ENCODE assay signal across 9 cellular contexts in genomic region chr5:96177303-96177869, GRCh38.
DNase-seq lines count a peak whose midpoint lies in the region; ATAC-seq, FAIRE-seq and TF ChIP-seq lines count a peak whose summit lies in the region.
"Had no signal": no experiment of that assay in that cellular context is flagged by ENCODE, and none has a peak within 500 bp of the region (broad histone marks: within the 10 kb centered on the region; RNA-seq: fewer than 3 reads in every experiment).

No MANE protein-coding gene starts in this region.

- ATAC-seq in GM21529 (IDR thresholded peaks at IDR 0.05; ENCODE audit: unreplicated experiment): peak; percentile 83

- no peaks in the 10 kb centered on the region for H3K27me3 ChIP-seq in keratinocyte (ENCODE audit: control insufficient read depth, extremely low read depth, insufficient read depth, low read length)
- H3K27me3 ChIP-seq in testis: no peaks in the 10 kb centered on the region
- H3K27me3 ChIP-seq in H7 (ENCODE audit: control insufficient read depth, insufficient read depth, low read length): no peaks in the 10 kb centered on the region
- H3K27me3 ChIP-seq: adrenal gland had no signal

- peak; percentile 100 for FAIRE-seq in keratinocyte (lab: Jason Lieb, UNC)
- FAIRE-seq in GM19239 (lab: Jason Lieb, UNC): no peak

- no peak for TF ChIP-seq POLR2A in testis (IDR thresholded peaks at IDR 0.05)

- no peak overlapping the region for H2AFZ ChIP-seq in keratinocyte (ENCODE audit: control insufficient read depth, low read length)

- peak overlapping the region; percentile 76 for H3K27ac ChIP-seq in keratinocyte (ENCODE audit: control insufficient read depth, insufficient read depth, low read length)
- H3K27ac ChIP-seq in testis: no peak overlapping the region
- H3K27ac ChIP-seq: adrenal gland had no signal

- peak; percentile 89 for DNase-seq in ELR (ENCODE audit: low read depth)
- peak; percentile 83 for DNase-seq in LHCN-M2 (ENCODE audit: low read depth)
- DNase-seq in keratinocyte (ENCODE audit: low read depth, low spot score): peak; percentile 93
- DNase-seq in testis: no peak
- no peak for DNase-seq in GM19239 (ENCODE audit: insufficient read length, low spot score)
- DNase-seq in AML-193 (lab: John Stamatoyannopoulos, UW): no peak
- DNase-seq in H7: no peak

- peak overlapping the region; percentile 38 for H3K9ac ChIP-seq in keratinocyte (ENCODE audit: control insufficient read depth, extremely low read depth, insufficient read depth, low read length)

- H3K36me3 ChIP-seq in keratinocyte (ENCODE audit: control insufficient read depth in 2 of 2, extremely low read depth in 1 of 2, insufficient read depth in 2 of 2, low read length in 2 of 2): no peaks in the 10 kb centered on the region
- no peaks in the 10 kb centered on the region for H3K36me3 ChIP-seq in testis (ENCODE audit: low read depth, missing control alignments)
- no peaks in the 10 kb centered on the region for H3K36me3 ChIP-seq in H7 (replicated peaks; ENCODE audit: control insufficient read depth, insufficient read depth, low read length)
- H3K36me3 ChIP-seq: adrenal gland had no signal

- H3K4me1 ChIP-seq in keratinocyte (ENCODE audit: control insufficient read depth, extremely low read depth, insufficient read depth, low read length) (peaks cover 45% of the 10 kb centered on the region), testis (no peaks in the 10 kb centered on the region)
- H3K4me1 ChIP-seq: adrenal gland had no signal

- H3K4me2 ChIP-seq in keratinocyte (ENCODE audit: control insufficient read depth, extremely low read depth, insufficient read depth, low read depth, low read length): peak overlapping the region; percentile 81

- H3K4me3 ChIP-seq in keratinocyte (ENCODE audit: control insufficient read depth in 2 of 3, extremely low read depth in 1 of 3, insufficient read depth in 2 of 3, low read depth in 1 of 3, low read length in 3 of 3): peak overlapping the region in 2 of 3 experiments; percentile 5 to 53
- H3K4me3 ChIP-seq in testis: no peak overlapping the region
- no peak overlapping the region for H3K4me3 ChIP-seq in H7 (ENCODE audit: insufficient read depth, low read depth, low read length)
- H3K4me3 ChIP-seq: adrenal gland had no signal

- intact Hi-C loops in testis (cut with DNase I; ENCODE audit: low total_unique reads): no loop called here

- H3K9me1 ChIP-seq in keratinocyte (ENCODE audit: control insufficient read depth, extremely low read depth, insufficient read depth, low read length): no peaks in the 10 kb centered on the region

- no peaks in the 10 kb centered on the region for H3K79me2 ChIP-seq in keratinocyte (ENCODE audit: control insufficient read depth, insufficient read depth, low read length)

- no peak for TF ChIP-seq CTCF in keratinocyte (optimal IDR thresholded peaks at IDR 0.05 in 1 of 3, IDR thresholded peaks at IDR 0.05 in 1 of 3, conservative IDR thresholded peaks at IDR 0.05 in 1 of 3; ENCODE audit: extremely low read depth in 1 of 3, insufficient read depth in 2 of 3, low read length in 3 of 3)
- no peak for TF ChIP-seq CTCF in testis (IDR thresholded peaks at IDR 0.05)

- H3K9me3 ChIP-seq in keratinocyte (ENCODE audit: control insufficient read depth, low read depth, low read length) (no peaks in the 10 kb centered on the region), testis (no peaks in the 10 kb centered on the region)
- H3K9me3 ChIP-seq: adrenal gland had no signal

- dilution Hi-C loops in keratinocyte (cut with MboI; ENCODE audit: extremely low pct_ligation_motif_present, low sequenced_read_pairs): no loop called here

- H4K20me1 ChIP-seq in keratinocyte (ENCODE audit: control insufficient read depth, extremely low read depth, insufficient read depth, low read length): no peaks in the 10 kb centered on the region

- WGBS in testis, 2 donors: 46 to 56% methylated on average over 5 of the region's 5 CpGs

Comparison
In these comparisons a context has a peak if more than half of its experiments do, and no peak if none do; other contexts are left out.
1. DNase-seq: peak in ELR (single experiment), LHCN-M2 (single experiment) and keratinocyte (single experiment); none in testis (single experiment), GM19239 (single experiment), AML-193 (0 of 2) and H7 (single experiment).
2. H3K4me3 ChIP-seq: peak in keratinocyte (2 of 3); none in testis (0 of 2) and H7 (single experiment).